ENCODE assay signal across 9 cellular contexts in the genomic region with DNA sequence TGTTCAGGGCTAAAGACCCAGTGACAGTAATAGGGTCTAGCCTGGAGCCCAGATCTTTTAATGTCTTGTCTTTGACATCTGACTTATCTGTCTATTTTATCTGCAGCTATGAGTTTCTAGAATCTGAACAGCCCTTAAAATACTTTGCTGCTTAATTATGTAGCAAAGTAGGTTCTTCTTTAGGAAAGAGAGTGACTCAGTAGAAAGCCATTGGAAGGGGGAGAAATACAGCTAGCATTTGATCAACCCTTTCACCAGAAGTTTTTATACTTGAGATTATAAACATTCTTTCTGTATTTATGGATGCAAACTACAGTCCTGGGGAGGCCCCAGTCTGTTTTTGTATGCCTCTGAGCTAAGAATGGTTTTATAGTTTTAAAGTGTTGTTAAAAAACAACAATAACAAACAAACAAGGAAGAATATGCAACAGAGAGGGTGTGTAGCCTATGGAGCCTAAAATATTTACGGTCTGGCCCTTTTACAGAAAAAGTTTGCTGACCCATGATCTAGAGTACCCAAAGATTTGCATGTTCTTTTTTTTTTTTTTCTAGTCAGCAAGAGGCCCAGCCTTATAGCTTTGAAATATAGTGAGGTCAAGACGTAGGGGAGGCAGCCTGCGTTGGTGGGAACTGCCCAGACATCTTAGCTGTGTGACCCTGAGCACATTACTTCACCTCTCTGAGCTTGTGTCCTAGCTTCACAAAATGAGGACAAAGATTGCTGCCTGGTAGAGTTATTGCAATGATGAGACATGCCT. TPM values are rescaled to one million over a fixed set of nuclear protein-coding genes. Genes with fewer than 3 reads are reported as not detected.
A peak's percentile ranks its signal among the peaks of the same experiment; 100 is the strongest.
DNase-seq lines count a peak whose midpoint lies in the region; ATAC-seq and TF ChIP-seq lines count a peak whose summit lies in the region.
"Had no signal": no experiment of that assay in that cellular context is flagged by ENCODE, and none has a peak within 500 bp of the region (broad histone marks: within the 10 kb centered on the region; RNA-seq: fewer than 3 reads in every experiment).

No MANE protein-coding gene starts in this region.

- peak overlapping the region; percentile 51; the same call in 1 of the 2 replicates for H3K27ac ChIP-seq in SJCRH30
- H3K27ac ChIP-seq in duodenal mucosa (ENCODE audit: low read depth, low read length), result peak overlapping the region; percentile 70
- peak overlapping the region; percentile 90 for H3K27ac ChIP-seq in muscle layer of duodenum (ENCODE audit: low read length)
- H3K27ac ChIP-seq in upper lobe of left lung, result peak overlapping the region; percentile 73 to 97 (median 86)

- no peak overlapping the region for H3K9ac ChIP-seq in duodenal mucosa (ENCODE audit: low read depth in 1 of 2, low read length in 2 of 2)

- H3K9me3 ChIP-seq in SJCRH30 (replicated peaks) (no peaks in the 10 kb centered on the region), duodenal mucosa (ENCODE audit: control insufficient read depth in 1 of 2, low read length in 2 of 2) (no peaks in the 10 kb centered on the region), muscle layer of duodenum (ENCODE audit: control insufficient read depth in 1 of 2, low read length in 2 of 2) (no peaks in the 10 kb centered on the region), upper lobe of left lung (no peaks in the 10 kb centered on the region), BE2C (no peaks in the 10 kb centered on the region)

- no peak for ATAC-seq in upper lobe of left lung (ENCODE audit: low FRiP score in 2 of 2)
- ATAC-seq: stimulated activated naive CD8-positive, alpha-beta T cell treated with anti-CD3 and anti-CD28 coated beads, Interleukin-15, Interleukin-2, amounts not matched to agents 100 U/mL and 50 U/mL, for 24 hours had no signal

- no peak overlapping the region; the same call in 1 of the 2 replicates for H3K4me3 ChIP-seq in SJCRH30
- H3K4me3 ChIP-seq in duodenal mucosa (ENCODE audit: low read depth in 1 of 2, low read length in 2 of 2), result no peak overlapping the region
- H3K4me3 ChIP-seq in muscle layer of duodenum (ENCODE audit: low read depth in 1 of 2, low read length in 2 of 2), result peak overlapping the region in 1 of 2 donors; percentile 39
- no peak overlapping the region for H3K4me3 ChIP-seq in upper lobe of left lung
- H3K4me3 ChIP-seq in BE2C (ENCODE audit: low read depth, low read length), result no peak overlapping the region

- H3K27me3 ChIP-seq in SJCRH30, result no peaks in the 10 kb centered on the region
- no peaks in the 10 kb centered on the region for H3K27me3 ChIP-seq in duodenal mucosa (ENCODE audit: control insufficient read depth in 1 of 2, insufficient read depth in 2 of 2, low read length in 2 of 2)
- no peaks in the 10 kb centered on the region for H3K27me3 ChIP-seq in muscle layer of duodenum (ENCODE audit: low read depth, low read length)
- no peaks in the 10 kb centered on the region for H3K27me3 ChIP-seq in upper lobe of left lung
- H3K27me3 ChIP-seq in BE2C, result no peaks in the 10 kb centered on the region

- 75% methylated on average over 3 of the region's 3 CpGs for WGBS in upper lobe of left lung, 2 donors

- peaks cover 21% of the 10 kb centered on the region for H3K4me1 ChIP-seq in SJCRH30
- peaks cover 39 to 52% of the 10 kb centered on the region in 2 donors for H3K4me1 ChIP-seq in duodenal mucosa (ENCODE audit: control insufficient read depth in 1 of 2, insufficient read depth in 2 of 2, low read length in 2 of 2)
- peaks cover 47 to 97% of the 10 kb centered on the region in 2 donors for H3K4me1 ChIP-seq in muscle layer of duodenum (ENCODE audit: control insufficient read depth in 1 of 2, insufficient read depth in 2 of 2, low read length in 2 of 2)
- H3K4me1 ChIP-seq in upper lobe of left lung, result peaks cover 50 to 64% (median 56%) of the 10 kb centered on the region in 4 donors
- H3K4me1 ChIP-seq in BE2C, result no peaks in the 10 kb centered on the region

- no peak for TF ChIP-seq POLR2A in upper lobe of left lung (IDR thresholded peaks at IDR 0.05)

- TF ChIP-seq CTCF in upper lobe of left lung (IDR thresholded peaks at IDR 0.05) (no peak), BE2C (IDR thresholded peaks at IDR 0.05; ENCODE audit: low read depth, low read length) (no peak)

- TF ChIP-seq EP300 in upper lobe of left lung (IDR thresholded peaks at IDR 0.05), result no peak

- DNase-seq in SJCRH30 (no peak), upper lobe of left lung (no peak), DMS53 treated with DMSO at 0.1 percent for 48 hours (lab: John Stamatoyannopoulos, UW; ENCODE audit: unreplicated experiment) (no peak), BE2C (no peak)
- DNase-seq in activated CD8-positive, alpha-beta memory T cell treated with anti-CD3 and anti-CD28 coated beads for 24 hours, result no peak
- DNase-seq: activated CD4-positive, alpha-beta T cell treated with anti-CD3 and anti-CD28 coated beads, Interleukin-2, amount 50 U/mL, for 48 hours; stimulated activated naive CD8-positive, alpha-beta T cell treated with anti-CD3 and anti-CD28 coated beads, Interleukin-15, Interleukin-2, amounts not matched to agents 100 U/mL and 50 U/mL, for 24 hours had no signal

- H3K36me3 ChIP-seq in SJCRH30 (no peaks in the 10 kb centered on the region), duodenal mucosa (ENCODE audit: control insufficient read depth in 1 of 2, insufficient read depth in 2 of 2, low read length in 2 of 2) (no peaks in the 10 kb centered on the region), muscle layer of duodenum (ENCODE audit: control insufficient read depth in 1 of 2, insufficient read depth in 2 of 2, low read length in 2 of 2) (peaks cover 7 to 8% of the 10 kb centered on the region in 2 donors), upper lobe of left lung (no peaks in the 10 kb centered on the region), BE2C (no peaks in the 10 kb centered on the region)

RNA-seq across cellular contexts. Expression of a gene that starts 9.7 kb away (rescaled TPM):
- 43.4 and 44.1 TPM in 2 replicates for total RNA-seq in SJCRH30 (2014; rRNA removed; shearing (Covaris generic))
- 100 to 1,000 TPM; 217 to 935 (median 648) TPM for total RNA-seq in upper lobe of left lung
- 2.2 TPM for polyA plus RNA-seq in BE2C (2012; ENCODE audit: insufficient read depth, insufficient read length, low read depth)
